Comparison of ENCODE assay signal across 8 cellular contexts in the genomic region with DNA sequence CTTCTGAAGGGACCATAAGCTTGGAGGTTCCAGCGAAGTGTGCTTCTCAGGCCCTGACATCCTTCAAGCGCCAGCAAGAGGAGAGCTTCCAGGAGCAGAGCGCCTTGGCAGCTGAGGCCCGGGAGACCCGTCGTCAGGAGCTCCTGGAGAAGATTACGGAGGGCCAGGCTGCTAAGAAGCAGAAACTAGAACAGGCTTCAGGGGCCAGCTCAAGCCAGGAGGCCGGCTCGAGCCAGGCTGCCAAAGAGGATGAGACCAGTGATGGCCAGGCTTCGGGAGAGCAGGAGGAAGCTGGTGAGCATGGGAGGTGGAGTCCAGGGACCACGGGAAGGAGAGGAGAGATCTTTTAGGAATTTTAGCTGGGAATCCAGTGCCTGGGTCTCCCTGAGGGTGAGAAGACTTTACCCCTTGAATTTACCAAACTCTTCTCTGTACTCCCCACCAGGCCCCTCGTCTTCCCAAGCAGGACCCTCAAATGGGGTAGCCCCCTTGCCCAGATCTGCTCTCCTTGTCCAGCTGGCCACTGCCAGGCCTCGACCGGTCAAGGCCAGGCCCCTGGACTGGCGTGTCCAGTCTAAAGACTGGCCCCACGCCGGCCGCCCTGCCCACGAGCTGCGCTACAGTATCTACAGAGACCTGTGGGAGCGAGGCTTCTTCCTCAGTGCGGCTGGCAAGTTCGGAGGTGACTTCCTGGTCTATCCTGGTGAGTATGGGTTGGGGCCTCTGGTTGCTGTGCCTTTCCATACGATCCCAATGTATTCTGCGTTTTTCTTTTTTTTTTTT. TPM values are rescaled to one million over a fixed set of nuclear protein-coding genes. Genes with fewer than 3 reads are reported as not detected.
DNase-seq lines count a peak whose midpoint lies in the region; ATAC-seq and TF ChIP-seq lines count a peak whose summit lies in the region.

No MANE protein-coding gene starts in this region.

- TF ChIP-seq CTCF in OCI-LY3 (IDR thresholded peaks at IDR 0.05; ENCODE audit: low read depth, low read length) = no peak
- TF ChIP-seq CTCF in osteoblast (IDR thresholded peaks at IDR 0.05; ENCODE audit: extremely low read depth, low read depth, low read length) = no peak

- H3K27me3 ChIP-seq in OCI-LY3 (ENCODE audit: low read depth, low read length) = no peaks in the 10 kb centered on the region
- no peaks in the 10 kb centered on the region for H3K27me3 ChIP-seq in endocrine pancreas (ENCODE audit: control insufficient read depth, insufficient read depth, low read length)
- H3K27me3 ChIP-seq in osteoblast (ENCODE audit: insufficient read depth, low read length) = no peaks in the 10 kb centered on the region

- no peaks in the 10 kb centered on the region for H4K20me1 ChIP-seq in OCI-LY3 (ENCODE audit: insufficient read depth, low read length)
- H4K20me1 ChIP-seq in osteoblast (ENCODE audit: insufficient read depth, low read length) = peaks cover 7% of the 10 kb centered on the region

- H3K36me3 ChIP-seq in OCI-LY3 (replicated peaks; ENCODE audit: low read depth, low read length) (peaks cover 27% of the 10 kb centered on the region), endocrine pancreas (ENCODE audit: control insufficient read depth, insufficient read depth, low read length) (peaks cover 3% of the 10 kb centered on the region), osteoblast (ENCODE audit: insufficient read depth, low read length) (peaks cover 19% of the 10 kb centered on the region)

- H3K4me3 ChIP-seq in OCI-LY3 (ENCODE audit: low read length) (peak overlapping the region; percentile 83), endocrine pancreas (ENCODE audit: control insufficient read depth, insufficient read depth, low read length) (peak overlapping the region; percentile 30), osteoblast (ENCODE audit: insufficient read depth, low read length) (peak overlapping the region; percentile 86)

- H3K9me3 ChIP-seq in OCI-LY3 (ENCODE audit: insufficient read depth, low read length) = no peaks in the 10 kb centered on the region
- H3K9me3 ChIP-seq in endocrine pancreas (ENCODE audit: control insufficient read depth, low read length) = no peaks in the 10 kb centered on the region
- no peaks in the 10 kb centered on the region for H3K9me3 ChIP-seq in osteoblast (ENCODE audit: low read depth, low read length)

- peak overlapping the region; percentile 89; the same call in 1 of the 2 replicates for H3K27ac ChIP-seq in OCI-LY3 (ENCODE audit: low read length)
- peak overlapping the region; percentile 94 for H3K27ac ChIP-seq in osteoblast (ENCODE audit: low read depth, low read length)

- H2AFZ ChIP-seq in OCI-LY3 (ENCODE audit: low read depth, low read length) = no peak overlapping the region
- H2AFZ ChIP-seq in osteoblast (ENCODE audit: low read length) = peak overlapping the region; percentile 98

- ATAC-seq in HG03139 (IDR thresholded peaks at IDR 0.05; ENCODE audit: unreplicated experiment) (no peak), GM21515 (IDR thresholded peaks at IDR 0.05; ENCODE audit: unreplicated experiment) (no peak)

- peak; percentile 71 for DNase-seq in DMS53 (lab: John Stamatoyannopoulos, UW)
- peak; percentile 80 for DNase-seq in osteoblast (ENCODE audit: insufficient read length, low spot score, missing footprints)
- no peak for DNase-seq in HK-2 (ENCODE audit: unreplicated experiment)
- no peak for DNase-seq in SKM-1 (lab: John Stamatoyannopoulos, UW; ENCODE audit: unreplicated experiment)

- H3K4me1 ChIP-seq in OCI-LY3 (ENCODE audit: low read length) (peaks cover 16% of the 10 kb centered on the region), endocrine pancreas (ENCODE audit: control insufficient read depth, insufficient read depth, low read length) (no peaks in the 10 kb centered on the region), osteoblast (ENCODE audit: insufficient read depth, low read length) (peaks cover 19% of the 10 kb centered on the region)

- peak overlapping the region; percentile 78 for H3K9ac ChIP-seq in OCI-LY3 (ENCODE audit: low read length)
- peak overlapping the region; percentile 62 for H3K9ac ChIP-seq in endocrine pancreas (ENCODE audit: control insufficient read depth, insufficient read depth, low read length)

- H3K4me2 ChIP-seq in OCI-LY3 (ENCODE audit: low read length) (peak overlapping the region; percentile 89), osteoblast (ENCODE audit: insufficient read depth, low read length) (peak overlapping the region; percentile 95)

- H3K79me2 ChIP-seq in OCI-LY3 (ENCODE audit: low read length) (peaks cover 25% of the 10 kb centered on the region), osteoblast (ENCODE audit: insufficient read depth, low read length) (peaks cover 41% of the 10 kb centered on the region)

RNA-seq across cellular contexts. Expression of gene TSEN34, which starts 0.8 kb away (rescaled TPM):
- 73.1 and 76.3 TPM in 2 replicates for total RNA-seq in osteoblast

RNA-seq across cellular contexts. Expression of gene MBOAT7, which starts 2.5 kb away (rescaled TPM):
- total RNA-seq in osteoblast = 26.1 and 30.1 TPM in 2 replicates

RNA-seq across cellular contexts. Expression of gene RPS9, which starts 8.8 kb away (rescaled TPM):
- total RNA-seq in osteoblast = 1,229 and 1,336 TPM in 2 replicates

RNA-seq across cellular contexts. Expression of gene TMC4, which starts 18.9 kb away (rescaled TPM):
- total RNA-seq in osteoblast = 0.29 and 0.72 TPM in 2 replicates

RNA-seq across cellular contexts. Expression of gene LILRB3, which starts 30.9 kb away (rescaled TPM):
- not detected in 2 replicates for total RNA-seq in osteoblast

Comparison
In these comparisons a context has a peak if more than half of its experiments do, and no peak if none do; other contexts are left out.
1. DNase-seq: peak in DMS53 (single experiment) and osteoblast (single experiment); none in HK-2 (single experiment) and SKM-1 (single experiment).
2. H3K4me3 ChIP-seq: peak in every context shown above with its lines; median percentile 86 in osteoblast; 83 in OCI-LY3; 30 in endocrine pancreas.